1 cellular context compared by ENCODE assay signal in genomic region chr9:74277532-74277931, GRCh38.
TF ChIP-seq lines count a peak whose summit lies in the region.

No MANE protein-coding gene starts in this region.

TF ChIP-seq in GM12878, 131 proteins besides CTCF, POLR2A, EP300 and RAD21 (continued from another document and continues in another):
- TF ChIP-seq BHLHE40 (IDR thresholded peaks at IDR 0.05; ENCODE audit: borderline replicate concordance in 1 of 2, low read depth in 2 of 2, low read length in 1 of 2) (peak; percentile 35 to 36; a peak in 1 of 4 replicates), STAT3 (IDR thresholded peaks at IDR 0.05; ENCODE audit: low read depth, low read length) (no peak), KAT2A (conservative IDR thresholded peaks at IDR 0.05; ENCODE audit: control insufficient read depth, low read depth, low read length) (no peak), FOXK2 (IDR thresholded peaks at IDR 0.05) (no peak), ATF7 (IDR thresholded peaks at IDR 0.05; ENCODE audit: low read depth) (peak; percentile 29; the same call in 1 of the 2 replicates), JUND (IDR thresholded peaks at IDR 0.05; ENCODE audit: low read depth, low read length) (no peak), USF2 (IDR thresholded peaks at IDR 0.05; ENCODE audit: borderline replicate concordance, low read depth, low read length) (no peak), MXI1 (IDR thresholded peaks at IDR 0.05; ENCODE audit: low read depth, low read length) (0 out of 2 replicates have a peak, but pooled peaks have one; percentile 13), CBX5 (IDR thresholded peaks at IDR 0.05; ENCODE audit: low read depth) (no peak), ETV6 (conservative IDR thresholded peaks at IDR 0.05 in 1 of 2, IDR thresholded peaks at IDR 0.05 in 1 of 2; ENCODE audit: borderline replicate concordance in 1 of 2, low read depth in 1 of 2) (no peak), PML (IDR thresholded peaks at IDR 0.05; ENCODE audit: low read length) (no peak), HDAC2 (IDR thresholded peaks at IDR 0.05) (no peak), HDGF (IDR thresholded peaks at IDR 0.05) (no peak), SKIL (IDR thresholded peaks at IDR 0.05; ENCODE audit: low read depth, poor library complexity, severe bottlenecking) (peak; percentile 25), SUZ12 (IDR thresholded peaks at IDR 0.05; ENCODE audit: unreplicated experiment) (no peak), SREBF1 (IDR thresholded peaks at IDR 0.05; ENCODE audit: low read length) (no peak), NBN (IDR thresholded peaks at IDR 0.05) (peak; percentile 50; the same call in 1 of the 2 replicates), SIN3A (IDR thresholded peaks at IDR 0.05; ENCODE audit: low read depth, low read length) (no peak), MTA2 (IDR thresholded peaks at IDR 0.05; ENCODE audit: low read depth) (peak; percentile 47; the same call in 1 of the 2 replicates), YY1 (IDR thresholded peaks at IDR 0.05; ENCODE audit: low read depth, low read length) (no peak), SPI1 (IDR thresholded peaks at IDR 0.05; ENCODE audit: borderline replicate concordance, insufficient read depth, low read depth, low read length) (peak; percentile 30; the same call in 1 of the 2 replicates), EED (IDR thresholded peaks at IDR 0.05; ENCODE audit: low read depth) (0 out of 2 replicates have a peak, but pooled peaks have one; percentile 46), CBX3 (IDR thresholded peaks at IDR 0.05; ENCODE audit: borderline replicate concordance, low read depth) (no peak), GATAD2B (conservative IDR thresholded peaks at IDR 0.05; ENCODE audit: low read depth) (no peak), BCL11A (IDR thresholded peaks at IDR 0.05; ENCODE audit: low read depth, low read length) (peak; percentile 59; the same call in 1 of the 2 replicates), LARP7 (IDR thresholded peaks at IDR 0.05) (no peak), GABPA (IDR thresholded peaks at IDR 0.05; ENCODE audit: low read depth) (no peak), DPF2 (IDR thresholded peaks at IDR 0.05) (peak; percentile 63; the same call in 1 of the 2 replicates), JUNB (IDR thresholded peaks at IDR 0.05) (peak; percentile 20; the same call in 1 of the 2 replicates), TCF12 (IDR thresholded peaks at IDR 0.05; ENCODE audit: low read depth, low read length) (peak; percentile 84), ELK1 (IDR thresholded peaks at IDR 0.05; ENCODE audit: low read depth, low read length) (no peak), ZBTB11 (CRISPR knock-in tag; IDR thresholded peaks at IDR 0.05) (no peak), SMC3 (IDR thresholded peaks at IDR 0.05; ENCODE audit: borderline replicate concordance, low read length) (peak; percentile 10; the same call in 1 of the 2 replicates), ZNF274 (IDR thresholded peaks at IDR 0.05; ENCODE audit: insufficient read depth, insufficient read length) (no peak), SIX5 (IDR thresholded peaks at IDR 0.05; ENCODE audit: low read depth, low read length, severe bottlenecking) (no peak), ZNF24 (IDR thresholded peaks at IDR 0.05) (peak; percentile 63; the same call in 1 of the 2 replicates), YBX1 (IDR thresholded peaks at IDR 0.05) (no peak), RUNX3 (IDR thresholded peaks at IDR 0.05; ENCODE audit: low read length) (peak; percentile 93), EGR1 (IDR thresholded peaks at IDR 0.05; ENCODE audit: borderline replicate concordance in 1 of 2, low read depth in 2 of 2, low read length in 2 of 2) (no peak), IKZF2 (IDR thresholded peaks at IDR 0.05) (peak; percentile 51 to 65; a peak in 3 of 4 replicates), CHD2 (IDR thresholded peaks at IDR 0.05; ENCODE audit: borderline replicate concordance, low read depth, low read length) (no peak), MEF2B (IDR thresholded peaks at IDR 0.05; ENCODE audit: partially characterized antibody, poor library complexity, severe bottlenecking) (no peak), ZSCAN29 (IDR thresholded peaks at IDR 0.05) (no peak), MTA3 (IDR thresholded peaks at IDR 0.05; ENCODE audit: borderline replicate concordance, low read length) (no peak), NFXL1 (IDR thresholded peaks at IDR 0.05; ENCODE audit: borderline replicate concordance) (no peak)
- TF ChIP-seq, protein P1, sequence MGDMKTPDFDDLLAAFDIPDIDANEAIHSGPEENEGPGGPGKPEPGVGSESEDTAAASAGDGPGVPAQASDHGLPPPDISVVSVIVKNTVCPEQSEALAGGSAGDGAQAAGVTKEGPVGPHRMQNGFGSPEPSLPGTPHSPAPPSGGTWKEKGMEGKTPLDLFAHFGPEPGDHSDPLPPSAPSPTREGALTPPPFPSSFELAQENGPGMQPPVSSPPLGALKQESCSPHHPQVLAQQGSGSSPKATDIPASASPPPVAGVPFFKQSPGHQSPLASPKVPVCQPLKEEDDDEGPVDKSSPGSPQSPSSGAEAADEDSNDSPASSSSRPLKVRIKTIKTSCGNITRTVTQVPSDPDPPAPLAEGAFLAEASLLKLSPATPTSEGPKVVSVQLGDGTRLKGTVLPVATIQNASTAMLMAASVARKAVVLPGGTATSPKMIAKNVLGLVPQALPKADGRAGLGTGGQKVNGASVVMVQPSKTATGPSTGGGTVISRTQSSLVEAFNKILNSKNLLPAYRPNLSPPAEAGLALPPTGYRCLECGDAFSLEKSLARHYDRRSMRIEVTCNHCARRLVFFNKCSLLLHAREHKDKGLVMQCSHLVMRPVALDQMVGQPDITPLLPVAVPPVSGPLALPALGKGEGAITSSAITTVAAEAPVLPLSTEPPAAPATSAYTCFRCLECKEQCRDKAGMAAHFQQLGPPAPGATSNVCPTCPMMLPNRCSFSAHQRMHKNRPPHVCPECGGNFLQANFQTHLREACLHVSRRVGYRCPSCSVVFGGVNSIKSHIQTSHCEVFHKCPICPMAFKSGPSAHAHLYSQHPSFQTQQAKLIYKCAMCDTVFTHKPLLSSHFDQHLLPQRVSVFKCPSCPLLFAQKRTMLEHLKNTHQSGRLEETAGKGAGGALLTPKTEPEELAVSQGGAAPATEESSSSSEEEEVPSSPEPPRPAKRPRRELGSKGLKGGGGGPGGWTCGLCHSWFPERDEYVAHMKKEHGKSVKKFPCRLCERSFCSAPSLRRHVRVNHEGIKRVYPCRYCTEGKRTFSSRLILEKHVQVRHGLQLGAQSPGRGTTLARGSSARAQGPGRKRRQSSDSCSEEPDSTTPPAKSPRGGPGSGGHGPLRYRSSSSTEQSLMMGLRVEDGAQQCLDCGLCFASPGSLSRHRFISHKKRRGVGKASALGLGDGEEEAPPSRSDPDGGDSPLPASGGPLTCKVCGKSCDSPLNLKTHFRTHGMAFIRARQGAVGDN (IDR thresholded peaks at IDR 0.05): no peak
- TF ChIP-seq, protein P2, sequence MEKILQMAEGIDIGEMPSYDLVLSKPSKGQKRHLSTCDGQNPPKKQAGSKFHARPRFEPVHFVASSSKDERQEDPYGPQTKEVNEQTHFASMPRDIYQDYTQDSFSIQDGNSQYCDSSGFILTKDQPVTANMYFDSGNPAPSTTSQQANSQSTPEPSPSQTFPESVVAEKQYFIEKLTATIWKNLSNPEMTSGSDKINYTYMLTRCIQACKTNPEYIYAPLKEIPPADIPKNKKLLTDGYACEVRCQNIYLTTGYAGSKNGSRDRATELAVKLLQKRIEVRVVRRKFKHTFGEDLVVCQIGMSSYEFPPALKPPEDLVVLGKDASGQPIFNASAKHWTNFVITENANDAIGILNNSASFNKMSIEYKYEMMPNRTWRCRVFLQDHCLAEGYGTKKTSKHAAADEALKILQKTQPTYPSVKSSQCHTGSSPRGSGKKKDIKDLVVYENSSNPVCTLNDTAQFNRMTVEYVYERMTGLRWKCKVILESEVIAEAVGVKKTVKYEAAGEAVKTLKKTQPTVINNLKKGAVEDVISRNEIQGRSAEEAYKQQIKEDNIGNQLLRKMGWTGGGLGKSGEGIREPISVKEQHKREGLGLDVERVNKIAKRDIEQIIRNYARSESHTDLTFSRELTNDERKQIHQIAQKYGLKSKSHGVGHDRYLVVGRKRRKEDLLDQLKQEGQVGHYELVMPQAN (conservative IDR thresholded peaks at IDR 0.05): no peak
- TF ChIP-seq, protein P3, sequence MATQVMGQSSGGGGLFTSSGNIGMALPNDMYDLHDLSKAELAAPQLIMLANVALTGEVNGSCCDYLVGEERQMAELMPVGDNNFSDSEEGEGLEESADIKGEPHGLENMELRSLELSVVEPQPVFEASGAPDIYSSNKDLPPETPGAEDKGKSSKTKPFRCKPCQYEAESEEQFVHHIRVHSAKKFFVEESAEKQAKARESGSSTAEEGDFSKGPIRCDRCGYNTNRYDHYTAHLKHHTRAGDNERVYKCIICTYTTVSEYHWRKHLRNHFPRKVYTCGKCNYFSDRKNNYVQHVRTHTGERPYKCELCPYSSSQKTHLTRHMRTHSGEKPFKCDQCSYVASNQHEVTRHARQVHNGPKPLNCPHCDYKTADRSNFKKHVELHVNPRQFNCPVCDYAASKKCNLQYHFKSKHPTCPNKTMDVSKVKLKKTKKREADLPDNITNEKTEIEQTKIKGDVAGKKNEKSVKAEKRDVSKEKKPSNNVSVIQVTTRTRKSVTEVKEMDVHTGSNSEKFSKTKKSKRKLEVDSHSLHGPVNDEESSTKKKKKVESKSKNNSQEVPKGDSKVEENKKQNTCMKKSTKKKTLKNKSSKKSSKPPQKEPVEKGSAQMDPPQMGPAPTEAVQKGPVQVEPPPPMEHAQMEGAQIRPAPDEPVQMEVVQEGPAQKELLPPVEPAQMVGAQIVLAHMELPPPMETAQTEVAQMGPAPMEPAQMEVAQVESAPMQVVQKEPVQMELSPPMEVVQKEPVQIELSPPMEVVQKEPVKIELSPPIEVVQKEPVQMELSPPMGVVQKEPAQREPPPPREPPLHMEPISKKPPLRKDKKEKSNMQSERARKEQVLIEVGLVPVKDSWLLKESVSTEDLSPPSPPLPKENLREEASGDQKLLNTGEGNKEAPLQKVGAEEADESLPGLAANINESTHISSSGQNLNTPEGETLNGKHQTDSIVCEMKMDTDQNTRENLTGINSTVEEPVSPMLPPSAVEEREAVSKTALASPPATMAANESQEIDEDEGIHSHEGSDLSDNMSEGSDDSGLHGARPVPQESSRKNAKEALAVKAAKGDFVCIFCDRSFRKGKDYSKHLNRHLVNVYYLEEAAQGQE (IDR thresholded peaks at IDR 0.05; ENCODE audit: low read depth, low read length): no peak
- TF ChIP-seq, protein P4, sequence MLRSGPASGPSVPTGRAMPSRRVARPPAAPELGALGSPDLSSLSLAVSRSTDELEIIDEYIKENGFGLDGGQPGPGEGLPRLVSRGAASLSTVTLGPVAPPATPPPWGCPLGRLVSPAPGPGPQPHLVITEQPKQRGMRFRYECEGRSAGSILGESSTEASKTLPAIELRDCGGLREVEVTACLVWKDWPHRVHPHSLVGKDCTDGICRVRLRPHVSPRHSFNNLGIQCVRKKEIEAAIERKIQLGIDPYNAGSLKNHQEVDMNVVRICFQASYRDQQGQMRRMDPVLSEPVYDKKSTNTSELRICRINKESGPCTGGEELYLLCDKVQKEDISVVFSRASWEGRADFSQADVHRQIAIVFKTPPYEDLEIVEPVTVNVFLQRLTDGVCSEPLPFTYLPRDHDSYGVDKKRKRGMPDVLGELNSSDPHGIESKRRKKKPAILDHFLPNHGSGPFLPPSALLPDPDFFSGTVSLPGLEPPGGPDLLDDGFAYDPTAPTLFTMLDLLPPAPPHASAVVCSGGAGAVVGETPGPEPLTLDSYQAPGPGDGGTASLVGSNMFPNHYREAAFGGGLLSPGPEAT (IDR thresholded peaks at IDR 0.05; ENCODE audit: low read depth): peak; percentile 80
